ENCODE assay signal across 21 cellular contexts in genomic region chr12:53279888-53280498, GRCh38.
"Had no signal": no experiment of that assay in that cellular context is flagged by ENCODE, and none has a peak within 500 bp of the region (broad histone marks: within the 10 kb centered on the region; RNA-seq: fewer than 3 reads in every experiment).

No MANE protein-coding gene starts in this region.

- DNase-seq: foreskin keratinocyte; head of caudate nucleus; hippocampal formation; kidney glomerular epithelial cell; lower lobe of right lung; occipital lobe; pancreas; psoas muscle; retina; stimulated activated naive CD4-positive, alpha-beta T cell; stomach; substantia nigra; upper lobe of left lung; uterus had no signal

- H3K4me1 ChIP-seq: foreskin keratinocyte, lower lobe of right lung, pancreas, psoas muscle, stomach, upper lobe of left lung, uterus had no signal

- H3K27me3 ChIP-seq: cardiac muscle cell, foreskin keratinocyte, pancreas, stomach, upper lobe of left lung, uterus had no signal

- H3K27ac ChIP-seq: cardiac muscle cell, foreskin keratinocyte, lower lobe of right lung, pancreas, psoas muscle, stomach, upper lobe of left lung, uterus had no signal

- H3K27ac Mint-ChIP-seq: dendritic cell treated with granulocyte-macrophage colony-stimulating factor and Interleukin-4, amounts not matched to agents 40 ng/mL and 50 ng/mL, for 4 days; memory B cell; mesothelial cell of epicardium; natural killer cell treated with Interleukin-12 subunit alpha and Interleukin-12 subunit beta and Interleukin-15 and Interleukin-18, amount 100 ng/mL, for 72 hours had no signal

- H3K4me3 Mint-ChIP-seq: dendritic cell treated with granulocyte-macrophage colony-stimulating factor and Interleukin-4, amounts not matched to agents 40 ng/mL and 50 ng/mL, for 4 days; memory B cell; mesothelial cell of epicardium; natural killer cell treated with Interleukin-12 subunit alpha and Interleukin-12 subunit beta and Interleukin-15 and Interleukin-18, amount 100 ng/mL, for 72 hours had no signal

- H3K36me3 ChIP-seq: lower lobe of right lung, pancreas, upper lobe of left lung, uterus had no signal

- H3K27me3 Mint-ChIP-seq: dendritic cell treated with granulocyte-macrophage colony-stimulating factor and Interleukin-4, amounts not matched to agents 40 ng/mL and 50 ng/mL, for 4 days; memory B cell; natural killer cell treated with Interleukin-12 subunit alpha and Interleukin-12 subunit beta and Interleukin-15 and Interleukin-18, amount 100 ng/mL, for 72 hours had no signal

- H3K9me3 ChIP-seq: lower lobe of right lung, pancreas, psoas muscle, stomach, upper lobe of left lung, uterus had no signal

- H3K4me3 ChIP-seq: cardiac muscle cell, lower lobe of right lung, pancreas, psoas muscle, stomach, upper lobe of left lung, uterus had no signal

- ATAC-seq: foreskin keratinocyte; left lobe of liver; lower lobe of right lung; natural killer cell treated with Interleukin-12 subunit alpha and Interleukin-12 subunit beta and Interleukin-15 and Interleukin-18, amount 100 ng/mL, for 72 hours; pancreas; psoas muscle had no signal

- FAIRE-seq: colon, pancreas had no signal

- H3K9me3 Mint-ChIP-seq: dendritic cell treated with granulocyte-macrophage colony-stimulating factor and Interleukin-4, amounts not matched to agents 40 ng/mL and 50 ng/mL, for 4 days; memory B cell; mesothelial cell of epicardium; natural killer cell treated with Interleukin-12 subunit alpha and Interleukin-12 subunit beta and Interleukin-15 and Interleukin-18, amount 100 ng/mL, for 72 hours had no signal

- H3K4me1 Mint-ChIP-seq: memory B cell, mesothelial cell of epicardium had no signal

- H3K36me3 Mint-ChIP-seq: memory B cell had no signal
